Comparison of ENCODE assay signal across 20 cellular contexts in genomic region chr2:3357926-3358325, GRCh38. TPM values are rescaled to one million over a fixed set of nuclear protein-coding genes. Genes with fewer than 3 reads are reported as not detected.
DNase-seq lines count a peak whose midpoint lies in the region; ATAC-seq and TF ChIP-seq lines count a peak whose summit lies in the region.
"Had no signal": no experiment of that assay in that cellular context is flagged by ENCODE, and none has a peak within 500 bp of the region (broad histone marks: within the 10 kb centered on the region; RNA-seq: fewer than 3 reads in every experiment).

No MANE protein-coding gene starts in this region.

- BruUV-seq in PC-3 (replicated peaks; lab: Mats Ljungman, UMichigan) = no TSS peak

- H3K4me3 Mint-ChIP-seq in natural killer cell = no peak overlapping the region
- H3K4me3 Mint-ChIP-seq: CD8-positive, alpha-beta memory T cell had no signal

- no peak for ATAC-seq in HG03442 (IDR thresholded peaks at IDR 0.05; ENCODE audit: unreplicated experiment)
- ATAC-seq in PC-3 = no peak
- no peak for ATAC-seq in natural killer cell
- ATAC-seq: HCT116, HepG2, K562 had no signal

- peak overlapping the region in 4 of 11 experiments; percentile 6 to 51 (median 43); a peak in 4 of 22 replicates for H3K9ac ChIP-seq in BLaER1 treated with 17β-estradiol and CSF1 and Interleukin-3, amounts not matched to agents 10 nM and 100 nM
- peak overlapping the region; percentile 6; the same call in 1 of the 2 replicates for H3K9ac ChIP-seq in Karpas-422 (ENCODE audit: low read length)
- H3K9ac ChIP-seq in PC-3 (ENCODE audit: low read length) = no peak overlapping the region

- TF ChIP-seq CTCF in neutrophil (IDR thresholded peaks at IDR 0.05) (no peak), PC-3 (conservative IDR thresholded peaks at IDR 0.05; ENCODE audit: low read depth, low read length) (no peak), natural killer cell (IDR thresholded peaks at IDR 0.05) (no peak)

- POLR2A ChIA-PET in PC-3 (lab: Charles Lee; ENCODE audit: unreplicated experiment) = no interaction called here

- intact Hi-C loops in PC-3 (cut with micrococcal nuclease) (no loop called here), natural killer cell (cut with micrococcal nuclease) (no loop called here)

- H3K4me2 ChIP-seq in BLaER1 treated with 17β-estradiol and CSF1 and Interleukin-3, amounts not matched to agents 10 nM and 100 nM = peak overlapping the region; percentile 55 to 78 (median 66)
- peak overlapping the region; percentile 48 for H3K4me2 ChIP-seq in Karpas-422 (ENCODE audit: low read depth, low read length, poor library complexity, severe bottlenecking)
- no peak overlapping the region for H3K4me2 ChIP-seq in PC-3 (ENCODE audit: low read length)

- H3K79me2 ChIP-seq in Karpas-422 (ENCODE audit: low read length) (peaks cover 92% of the 10 kb centered on the region), PC-3 (ENCODE audit: low read length) (peaks cover 68% of the 10 kb centered on the region)

- H3K9me2 ChIP-seq in Karpas-422 (replicated peaks; ENCODE audit: insufficient read depth, low read length) = no peaks in the 10 kb centered on the region
- no peaks in the 10 kb centered on the region for H3K9me2 ChIP-seq in PC-3 (replicated peaks; ENCODE audit: low read length)

- no peaks in the 10 kb centered on the region for H3K27me3 Mint-ChIP-seq in natural killer cell (ENCODE audit: low read depth in 2 of 2)
- H3K27me3 Mint-ChIP-seq: CD8-positive, alpha-beta memory T cell had no signal

- H3K4me3 ChIP-seq in BLaER1 treated with 17β-estradiol and CSF1 and Interleukin-3, amounts not matched to agents 10 nM and 100 nM = no peak overlapping the region
- H3K4me3 ChIP-seq in Karpas-422 (ENCODE audit: low read length) (peak overlapping the region; percentile 23; the same call in 1 of the 2 replicates), neutrophil (ENCODE audit: low read depth in 1 of 2, low read length in 1 of 2) (no peak overlapping the region), PC-3 (ENCODE audit: low read length) (no peak overlapping the region)
- H3K4me3 ChIP-seq: K562, SK-N-MC had no signal

- peaks cover 20 to 37% (median 33%) of the 10 kb centered on the region in 11 experiments for H3K36me3 ChIP-seq in BLaER1 treated with 17β-estradiol and CSF1 and Interleukin-3, amounts not matched to agents 10 nM and 100 nM
- H3K36me3 ChIP-seq in Karpas-422 (ENCODE audit: insufficient read depth, low read length) (peaks cover 35% of the 10 kb centered on the region), neutrophil (peaks cover 4% of the 10 kb centered on the region), PC-3 (ENCODE audit: low read depth, low read length) (peaks cover 16% of the 10 kb centered on the region; the same call in 1 of the 2 replicates)

- peaks cover 41 to 53% (median 48%) of the 10 kb centered on the region in 10 experiments for H3K4me1 ChIP-seq in BLaER1 treated with 17β-estradiol and CSF1 and Interleukin-3, amounts not matched to agents 10 nM and 100 nM
- H3K4me1 ChIP-seq in Karpas-422 (ENCODE audit: low read length) (peaks cover 65% of the 10 kb centered on the region), neutrophil (ENCODE audit: control insufficient read depth in 1 of 2, insufficient read depth in 1 of 2, low read depth in 1 of 2, low read length in 1 of 2) (peaks cover 17 to 19% of the 10 kb centered on the region in 2 experiments), PC-3 (ENCODE audit: insufficient read depth, low read length) (no peaks in the 10 kb centered on the region)

- CTCF ChIA-PET in PC-3 (lab: Charles Lee) = no interaction called here

- H3K36me3 Mint-ChIP-seq in natural killer cell = no peaks in the 10 kb centered on the region

- no peaks in the 10 kb centered on the region for H3K27me3 ChIP-seq in BLaER1 treated with 17β-estradiol and CSF1 and Interleukin-3, amounts not matched to agents 10 nM and 100 nM
- no peaks in the 10 kb centered on the region for H3K27me3 ChIP-seq in Karpas-422 (ENCODE audit: low read length)
- H3K27me3 ChIP-seq in neutrophil = no peaks in the 10 kb centered on the region
- H3K27me3 ChIP-seq in PC-3 (ENCODE audit: low read length) = no peaks in the 10 kb centered on the region

- peaks cover 0 to 6% (median 3%) of the 10 kb centered on the region in 11 experiments; a peak in 13 of 22 replicates for H3K9me3 ChIP-seq in BLaER1 treated with 17β-estradiol and CSF1 and Interleukin-3, amounts not matched to agents 10 nM and 100 nM (replicated peaks in 1 of 11)
- H3K9me3 ChIP-seq in Karpas-422 (ENCODE audit: low read length) (no peaks in the 10 kb centered on the region), neutrophil (no peaks in the 10 kb centered on the region), PC-3 (ENCODE audit: low read length) (no peaks in the 10 kb centered on the region)

- DNase-seq in Karpas-422 (no peak), caudate nucleus (lab: John Stamatoyannopoulos, UW) (peak in 4 of 61 donors; percentile 8 to 31 (median 19)), T-helper 9 cell (no peak), PC-3 (no peak), natural killer cell (no peak)
- DNase-seq: C1 segment of cervical spinal cord; CD8-positive, alpha-beta memory T cell; DMS 273 treated with DMSO at 0.1 percent for 48 hours; DMS79; NCI-H1105 treated with DMSO at 0.1 percent for 48 hours; NCI-H2029 treated with DMSO at 0.1 percent for 48 hours; NCI-H446 treated with DMSO at 0.1 percent for 48 hours; NCI-H526 had no signal

- no peaks in the 10 kb centered on the region for H3F3A ChIP-seq in PC-3 (ENCODE audit: low read length, unreplicated experiment)

- peaks cover 33 to 51% of the 10 kb centered on the region in 2 donors for H3K4me1 Mint-ChIP-seq in natural killer cell

- peak overlapping the region in 1 of 2 donors; percentile 64 for H3K27ac Mint-ChIP-seq in natural killer cell

- no peak overlapping the region for H2AFZ ChIP-seq in Karpas-422 (ENCODE audit: low read length)
- no peak overlapping the region for H2AFZ ChIP-seq in PC-3 (ENCODE audit: low read length)

- no peaks in the 10 kb centered on the region for H3K9me3 Mint-ChIP-seq in natural killer cell
- H3K9me3 Mint-ChIP-seq: CD8-positive, alpha-beta memory T cell had no signal

- peaks cover 0 to 44% (median 37%) of the 10 kb centered on the region in 11 experiments; a peak in 16 of 22 replicates for H4K20me1 ChIP-seq in BLaER1 treated with 17β-estradiol and CSF1 and Interleukin-3, amounts not matched to agents 10 nM and 100 nM
- H4K20me1 ChIP-seq in Karpas-422 (ENCODE audit: insufficient read depth, low read depth, low read length) = peaks cover 5% of the 10 kb centered on the region; the same call in 1 of the 2 replicates
- 0 out of 2 replicates have a peak, but pooled peaks cover 4% of the 10 kb centered on the region for H4K20me1 ChIP-seq in PC-3 (ENCODE audit: low read length)

- H3K27ac ChIP-seq in BLaER1 treated with 17β-estradiol and CSF1 and Interleukin-3, amounts not matched to agents 10 nM and 100 nM = peak overlapping the region; percentile 21 to 76 (median 61); a peak in 17 of 22 replicates
- H3K27ac ChIP-seq in Karpas-422 (ENCODE audit: low read length) (peak overlapping the region; percentile 71), caudate nucleus (ENCODE audit: low read depth, low read length) (peak overlapping the region; percentile 55), neutrophil (peak overlapping the region; percentile 85), PC-3 (ENCODE audit: low read length) (no peak overlapping the region)
- H3K27ac ChIP-seq: SK-N-MC had no signal

RNA-seq across cellular contexts. Expression of gene EIPR1, which starts 19.7 kb away (rescaled TPM):
- total RNA-seq in Karpas-422 (2014; rRNA removed; shearing (Covaris generic); ENCODE audit: low replicate concordance) = 40.4 and 80.8 TPM in 2 replicates
- total RNA-seq in PC-3 (2014; rRNA removed) (90.1 and 97.4 TPM in 2 replicates), natural killer cell (10 to 100 TPM; 26.8 to 28.8 (median 27.9) TPM)

RNA-seq across cellular contexts. Expression of gene TRAPPC12, which starts 21.6 kb away (rescaled TPM):
- 69.1 and 92.5 TPM in 2 replicates for total RNA-seq in Karpas-422 (2014; rRNA removed; shearing (Covaris generic); ENCODE audit: low replicate concordance)
- total RNA-seq in PC-3 (2014; rRNA removed) (86.2 and 111 TPM in 2 replicates), natural killer cell (10 to 100 TPM; 65.1 to 92.6 (median 86.7) TPM)
